In the genomic region with DNA sequence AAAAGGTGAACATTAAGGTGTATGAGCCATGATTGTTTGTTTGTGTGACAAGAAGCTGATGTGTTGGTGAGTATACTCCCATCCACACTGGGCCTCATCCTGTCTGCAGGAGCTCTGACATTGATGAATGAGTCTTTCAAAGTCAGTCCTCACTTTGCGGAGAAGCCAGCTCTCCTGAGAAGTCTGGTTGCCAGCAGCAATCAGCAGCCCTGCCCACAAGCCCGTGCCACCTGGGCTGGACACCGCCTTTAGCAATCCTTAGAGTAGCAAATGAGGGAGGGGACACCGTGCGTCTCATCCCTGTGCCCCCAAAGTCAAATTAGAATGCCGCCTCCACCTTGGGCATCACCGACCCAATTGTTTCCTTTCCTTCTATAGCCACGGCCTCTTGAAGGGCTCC, we compare ENCODE assay signal across 16 cellular contexts.
A peak's percentile ranks its signal among the peaks of the same experiment; 100 is the strongest.
DNase-seq lines count a peak whose midpoint lies in the region; ATAC-seq and TF ChIP-seq lines count a peak whose summit lies in the region.
"Had no signal": no experiment of that assay in that cellular context is flagged by ENCODE, and none has a peak within 500 bp of the region (broad histone marks: within the 10 kb centered on the region; RNA-seq: fewer than 3 reads in every experiment).

No MANE protein-coding gene starts in this region.

- TF ChIP-seq CTCF in brain (conservative IDR thresholded peaks at IDR 0.05) (no peak), upper lobe of right lung (IDR thresholded peaks at IDR 0.05) (no peak), neural progenitor cell (IDR thresholded peaks at IDR 0.05) (no peak)

- H3K9me3 Mint-ChIP-seq in brain (peaks cover 0 to 3% (median 0%) of the 10 kb centered on the region in 5 experiments), neural progenitor cell (no peaks in the 10 kb centered on the region)
- H3K9me3 Mint-ChIP-seq in activated naive CD4-positive, alpha-beta T cell treated with anti-CD3 and anti-CD28 coated beads, Interleukin-2, amount 50 U/mL, for 72 hours, result no peaks in the 10 kb centered on the region
- H3K9me3 Mint-ChIP-seq: CD4-positive, alpha-beta memory T cell; GM23338 had no signal

- H3K4me2 ChIP-seq in neural progenitor cell, result no peak overlapping the region
- H3K4me2 ChIP-seq: GM23338 had no signal

- H3K36me3 ChIP-seq in upper lobe of right lung (no peaks in the 10 kb centered on the region), neural progenitor cell (no peaks in the 10 kb centered on the region)
- H3K36me3 ChIP-seq: HAP-1 had no signal

- H3K9ac ChIP-seq in neural progenitor cell, result no peak overlapping the region

- intact Hi-C loops in posterior vena cava (cut with DNase I) (no loop called here), upper lobe of right lung (cut with DNase I) (no loop called here), right cardiac atrium (cut with DNase I) (no loop called here)

- H3K27ac ChIP-seq in upper lobe of right lung, result no peak overlapping the region
- no peak overlapping the region for H3K27ac ChIP-seq in right cardiac atrium (ENCODE audit: low read length)
- no peak overlapping the region for H3K27ac ChIP-seq in neural progenitor cell

- no peak overlapping the region for H3K4me3 ChIP-seq in upper lobe of right lung
- H3K4me3 ChIP-seq in right cardiac atrium (ENCODE audit: low read length), result no peak overlapping the region
- H3K4me3 ChIP-seq in neural progenitor cell, result no peak overlapping the region
- H3K4me3 ChIP-seq: GM23338, HAP-1 had no signal

- no peak overlapping the region for H2AFZ ChIP-seq in neural progenitor cell (replicated peaks)
- H2AFZ ChIP-seq: GM23338 had no signal

- H3K79me2 ChIP-seq in neural progenitor cell (ENCODE audit: low read depth), result no peaks in the 10 kb centered on the region

- H3K4me3 Mint-ChIP-seq in brain, result no peak overlapping the region
- H3K4me3 Mint-ChIP-seq in neural progenitor cell, result no peak overlapping the region
- H3K4me3 Mint-ChIP-seq: CD4-positive, alpha-beta memory T cell; GM23338 had no signal

- H3K27ac Mint-ChIP-seq in brain (peak overlapping the region in 4 of 5 experiments; percentile 21 to 81 (median 42)), neural progenitor cell (no peak overlapping the region)
- no peak overlapping the region for H3K27ac Mint-ChIP-seq in activated naive CD4-positive, alpha-beta T cell treated with anti-CD3 and anti-CD28 coated beads, Interleukin-2, amount 50 U/mL, for 72 hours
- H3K27ac Mint-ChIP-seq: CD4-positive, alpha-beta memory T cell; GM23338 had no signal

- H3K4me1 Mint-ChIP-seq in brain (peaks cover 63% of the 10 kb centered on the region), neural progenitor cell (peaks cover 33% of the 10 kb centered on the region)
- H3K4me1 Mint-ChIP-seq: CD4-positive, alpha-beta memory T cell had no signal

- ATAC-seq in upper lobe of right lung (no peak), right cardiac atrium (no peak), GM19455 (IDR thresholded peaks at IDR 0.05; ENCODE audit: unreplicated experiment) (no peak)
- no peak for ATAC-seq in activated naive CD4-positive, alpha-beta T cell treated with anti-CD3 and anti-CD28 coated beads, Interleukin-2, amount 50 U/mL, for 72 hours
- ATAC-seq: GM23338 had no signal

- H3K27me3 Mint-ChIP-seq in brain (peaks cover 8% of the 10 kb centered on the region), neural progenitor cell (ENCODE audit: insufficient read depth, low read depth) (peaks cover 2% of the 10 kb centered on the region)

- H3F3A ChIP-seq in neural progenitor cell (ENCODE audit: low read depth), result no peaks in the 10 kb centered on the region

- peak; percentile 53 for DNase-seq in NCI-H69 (lab: John Stamatoyannopoulos, UW)
- DNase-seq in posterior vena cava (ENCODE audit: low spot score), result peak; percentile 58
- peak; percentile 15 for DNase-seq in upper lobe of right lung
- DNase-seq in right cardiac atrium, result no peak
- DNase-seq in neural progenitor cell (ENCODE audit: low spot score), result no peak
- no peak for DNase-seq in activated naive CD4-positive, alpha-beta T cell treated with anti-CD3 and anti-CD28 coated beads, Interleukin-2, amount 50 U/mL, for 72 hours (ENCODE audit: low spot score in 2 of 2)
- DNase-seq: C1 segment of cervical spinal cord; CD4-positive, alpha-beta memory T cell; COR-L47; DMS79; EL; GDM1 had no signal

- no peaks in the 10 kb centered on the region for H4K20me1 ChIP-seq in neural progenitor cell (ENCODE audit: low read depth)

- no peaks in the 10 kb centered on the region for H3K36me3 Mint-ChIP-seq in brain
- no peaks in the 10 kb centered on the region for H3K36me3 Mint-ChIP-seq in neural progenitor cell
- H3K36me3 Mint-ChIP-seq in activated naive CD4-positive, alpha-beta T cell treated with anti-CD3 and anti-CD28 coated beads, Interleukin-2, amount 50 U/mL, for 72 hours, result no peaks in the 10 kb centered on the region
- H3K36me3 Mint-ChIP-seq: CD4-positive, alpha-beta memory T cell had no signal

- WGBS in right cardiac atrium, result 88% methylated on average over 8 of the region's 8 CpGs

- H3K27me3 ChIP-seq in upper lobe of right lung (no peaks in the 10 kb centered on the region), right cardiac atrium (ENCODE audit: control insufficient read depth, insufficient read depth) (no peaks in the 10 kb centered on the region), neural progenitor cell (no peaks in the 10 kb centered on the region)

- H3K4me1 ChIP-seq in upper lobe of right lung (no peaks in the 10 kb centered on the region), right cardiac atrium (ENCODE audit: control insufficient read depth, insufficient read depth, low read length) (no peaks in the 10 kb centered on the region), neural progenitor cell (peaks cover 17% of the 10 kb centered on the region)
- H3K4me1 ChIP-seq: HAP-1 had no signal

- H3K9me3 ChIP-seq in upper lobe of right lung, result no peaks in the 10 kb centered on the region
- H3K9me3 ChIP-seq in right cardiac atrium (ENCODE audit: control insufficient read depth, low read length), result no peaks in the 10 kb centered on the region
- no peaks in the 10 kb centered on the region for H3K9me3 ChIP-seq in neural progenitor cell (ENCODE audit: low read depth)
- H3K9me3 ChIP-seq: HAP-1 had no signal

Comparison
In these comparisons a context has a peak if more than half of its experiments do, and no peak if none do; other contexts are left out.
1. DNase-seq: peak in NCI-H69 (single experiment), posterior vena cava (single experiment) and upper lobe of right lung (single experiment); none in right cardiac atrium (0 of 3), neural progenitor cell (single experiment) and activated naive CD4-positive, alpha-beta T cell treated with anti-CD3 and anti-CD28 coated beads, Interleukin-2, amount 50 U/mL, for 72 hours (0 of 2).
2. H3K27ac Mint-ChIP-seq: peak in brain (4 of 5); none in neural progenitor cell (single experiment) and activated naive CD4-positive, alpha-beta T cell treated with anti-CD3 and anti-CD28 coated beads, Interleukin-2, amount 50 U/mL, for 72 hours (0 of 2).